ENCODE assay signal across 10 cellular contexts in genomic region chr1:177163844-177164379, GRCh38. TPM values are rescaled to one million over a fixed set of nuclear protein-coding genes. Genes with fewer than 3 reads are reported as not detected.
A peak's percentile ranks its signal among the peaks of the same experiment; 100 is the strongest.
DNase-seq lines count a peak whose midpoint lies in the region; TF ChIP-seq lines count a peak whose summit lies in the region.
"Had no signal": no experiment of that assay in that cellular context is flagged by ENCODE, and none has a peak within 500 bp of the region (broad histone marks: within the 10 kb centered on the region; RNA-seq: fewer than 3 reads in every experiment).

No MANE protein-coding gene starts in this region.

- no peak overlapping the region for H3K9ac ChIP-seq in Karpas-422 (ENCODE audit: low read length)

- no peaks in the 10 kb centered on the region for H4K20me1 ChIP-seq in Karpas-422 (ENCODE audit: insufficient read depth, low read depth, low read length)

- H2AFZ ChIP-seq in Karpas-422 (ENCODE audit: low read length): no peak overlapping the region
- H2AFZ ChIP-seq: PC-9 had no signal

- H3K79me2 ChIP-seq in Karpas-422 (ENCODE audit: low read length): no peaks in the 10 kb centered on the region

- H3K9me3 ChIP-seq in HEK293 (ENCODE audit: control insufficient read depth, insufficient read depth, low read depth, low read length) (no peaks in the 10 kb centered on the region), spleen (no peaks in the 10 kb centered on the region), prostate gland (no peaks in the 10 kb centered on the region), Karpas-422 (ENCODE audit: low read length) (no peaks in the 10 kb centered on the region)

- H3K36me3 ChIP-seq in HEK293 (ENCODE audit: control insufficient read depth in 2 of 2, insufficient read depth in 1 of 2, low read length in 2 of 2) (no peaks in the 10 kb centered on the region), spleen (no peaks in the 10 kb centered on the region), prostate gland (no peaks in the 10 kb centered on the region), Karpas-422 (ENCODE audit: insufficient read depth, low read length) (no peaks in the 10 kb centered on the region)

- POLR2A ChIA-PET in HEK293 (lab: Yijun Ruan, JAX): interaction anchor here (1.1 kb wide), 1 partner anchor 12 kb away, joined by 3 read pairs; no protein-coding TSS in a partner anchor

- H3K9me2 ChIP-seq in Karpas-422 (replicated peaks; ENCODE audit: insufficient read depth, low read length): no peaks in the 10 kb centered on the region

- H3K27me3 ChIP-seq in spleen (replicated peaks in 1 of 7): peaks cover 0 to 58% (median 26%) of the 10 kb centered on the region in 7 donors
- H3K27me3 ChIP-seq in prostate gland (replicated peaks; ENCODE audit: insufficient read depth): peaks cover 20% of the 10 kb centered on the region
- no peaks in the 10 kb centered on the region for H3K27me3 ChIP-seq in Karpas-422 (ENCODE audit: low read length)

- H3K4me1 Mint-ChIP-seq in brain: peaks cover 57% of the 10 kb centered on the region

- no peaks in the 10 kb centered on the region for H3K4me1 ChIP-seq in HEK293 (ENCODE audit: control insufficient read depth, insufficient read depth, low read length)
- peaks cover 0 to 9% (median 0%) of the 10 kb centered on the region in 6 donors for H3K4me1 ChIP-seq in spleen
- no peaks in the 10 kb centered on the region for H3K4me1 ChIP-seq in prostate gland (replicated peaks)
- no peaks in the 10 kb centered on the region for H3K4me1 ChIP-seq in Karpas-422 (ENCODE audit: low read length)

- no peak for TF ChIP-seq POLR2A in spleen (IDR thresholded peaks at IDR 0.05)
- TF ChIP-seq POLR2A in prostate gland (IDR thresholded peaks at IDR 0.05): no peak

- CTCF ChIA-PET in HEK293 (lab: Yijun Ruan, JAX): interaction anchor here (0.7 to 2.1 kb wide), 3 partner anchors 18 to 667 kb away, joined by 4 to 11 read pairs (median 5); no protein-coding TSS in a partner anchor

- peak overlapping the region; percentile 84 to 97 (median 95) for H3K27ac Mint-ChIP-seq in brain

- TF ChIP-seq CTCF in HEK293 (tag by site-specific recombination; IDR thresholded peaks at IDR 0.05): no peak
- no peak for TF ChIP-seq CTCF in brain (conservative IDR thresholded peaks at IDR 0.05)
- TF ChIP-seq CTCF in spleen (IDR thresholded peaks at IDR 0.05 in 8 of 11, conservative IDR thresholded peaks at IDR 0.05 in 3 of 11): no peak
- no peak for TF ChIP-seq CTCF in prostate gland (IDR thresholded peaks at IDR 0.05)

- H3K27ac ChIP-seq in HEK293 (ENCODE audit: extremely low read depth, low read depth, low read length) (no peak overlapping the region; the same call in 1 of the 2 replicates), spleen (no peak overlapping the region), prostate gland (no peak overlapping the region), Karpas-422 (ENCODE audit: low read length) (no peak overlapping the region)
- H3K27ac ChIP-seq: PC-9 had no signal

- H3K4me2 ChIP-seq in Karpas-422 (ENCODE audit: low read depth, low read length, poor library complexity, severe bottlenecking): no peak overlapping the region
- H3K4me2 ChIP-seq: PC-9 had no signal

- H3K9me3 Mint-ChIP-seq in brain: no peaks in the 10 kb centered on the region

- no peaks in the 10 kb centered on the region for H3K36me3 Mint-ChIP-seq in brain

- peak; percentile 16 for DNase-seq in inferior parietal cortex (ENCODE audit: extremely low spot score)
- no peak for DNase-seq in spleen
- DNase-seq in amniotic stem cell (lab: John Stamatoyannopoulos, UW): no peak
- no peak for DNase-seq in prostate gland (ENCODE audit: low spot score)
- DNase-seq in Karpas-422: no peak
- no peak for DNase-seq in NCI-H526 treated with DMSO at 0.1 percent for 48 hours (lab: John Stamatoyannopoulos, UW)
- DNase-seq: activated CD4-positive, alpha-beta T cell treated with anti-CD3 and anti-CD28 coated beads for 48 hours; PC-9 had no signal

- intact Hi-C loops in spleen (cut with DNase I; ENCODE audit: low total_unique reads): no loop called here
- intact Hi-C loops in prostate gland (cut with DNase I): no loop called here

- H3K4me3 Mint-ChIP-seq in brain: peak overlapping the region; percentile 88 to 92 (median 91)

- peaks cover 19% of the 10 kb centered on the region for H3K27me3 Mint-ChIP-seq in brain

- H3K4me3 ChIP-seq in HEK293 (ENCODE audit: low read depth, low read length): peak overlapping the region; percentile 53
- H3K4me3 ChIP-seq in spleen: peak overlapping the region; percentile 18 to 66 (median 31)
- H3K4me3 ChIP-seq in prostate gland: no peak overlapping the region
- H3K4me3 ChIP-seq in Karpas-422 (ENCODE audit: low read length): no peak overlapping the region
- H3K4me3 ChIP-seq: PC-9 had no signal

- 3 to 7% (median 4%) methylated on average over 8 to 15 of the region's 15 CpGs for WGBS in spleen, 5 donors
- 1% methylated on average over 15 of the region's 15 CpGs for WGBS in prostate gland

TF ChIP-seq in HEK293, 187 proteins besides CTCF, POLR2A, EP300 and RAD21 (continues in another document):
- TF ChIP-seq ZNF423 (tag by site-specific recombination; IDR thresholded peaks at IDR 0.05) (no peak), ZNF169 (tag by site-specific recombination; IDR thresholded peaks at IDR 0.05) (no peak), ZNF391 (tag by site-specific recombination; IDR thresholded peaks at IDR 0.05; ENCODE audit: borderline replicate concordance, low read depth) (no peak), EGR2 (tag by site-specific recombination; IDR thresholded peaks at IDR 0.05; ENCODE audit: low read depth) (peak; percentile 58), KLF9 (tag by site-specific recombination; IDR thresholded peaks at IDR 0.05; ENCODE audit: low read depth) (peak; percentile 76), ZNF140 (tag by site-specific recombination; IDR thresholded peaks at IDR 0.05) (no peak), SCRT2 (tag by site-specific recombination; IDR thresholded peaks at IDR 0.05) (peak; percentile 40), ZNF121 (tag by site-specific recombination; IDR thresholded peaks at IDR 0.05) (no peak), GLIS1 (tag by site-specific recombination; IDR thresholded peaks at IDR 0.05) (peak; percentile 32), KLF17 (tag by site-specific recombination; IDR thresholded peaks at IDR 0.05) (no peak), ZFHX2 (tag by site-specific recombination; conservative IDR thresholded peaks at IDR 0.05) (peak; percentile 62), ZNF76 (tag by site-specific recombination; IDR thresholded peaks at IDR 0.05; ENCODE audit: borderline replicate concordance, low read depth) (peak; percentile 56; the same call in 1 of the 2 replicates), BCL11A (tag by site-specific recombination; IDR thresholded peaks at IDR 0.05; ENCODE audit: low read depth) (no peak), ZNF571 (tag by site-specific recombination; IDR thresholded peaks at IDR 0.05) (no peak), ZNF514 (tag by site-specific recombination; IDR thresholded peaks at IDR 0.05) (no peak), ZNF777 (tag by site-specific recombination; IDR thresholded peaks at IDR 0.05; ENCODE audit: borderline replicate concordance) (no peak), ZNF658 (tag by site-specific recombination; IDR thresholded peaks at IDR 0.05) (no peak), AEBP2 (tag by site-specific recombination; IDR thresholded peaks at IDR 0.05; ENCODE audit: borderline replicate concordance) (no peak), ZNF660 (tag by site-specific recombination; IDR thresholded peaks at IDR 0.05) (no peak), ZBTB6 (tag by site-specific recombination; IDR thresholded peaks at IDR 0.05) (no peak)

RNA-seq across cellular contexts. Expression of gene ASTN1, which starts 0.6 kb away (rescaled TPM):
- polyA plus RNA-seq in brain (ENCODE audit: insufficient read depth, low read depth, low replicate concordance) (14.5 TPM), spleen (under 1 TPM; 0.56 to 0.64 (median 0.61) TPM)
- total RNA-seq in spleen (1 to 10 TPM; 2.6 to 7.5 (median 5.6) TPM), prostate gland (under 1 TPM; 0.23 to 0.62 TPM)
- total RNA-seq in Karpas-422 (2014; rRNA removed; shearing (Covaris generic); ENCODE audit: low replicate concordance): not detected in 2 replicates
- total RNA-seq: PC-9 had no signal

RNA-seq across cellular contexts. Expression of gene BRINP2, which starts 6.8 kb away (rescaled TPM):
- 8.1 TPM for polyA plus RNA-seq in brain (ENCODE audit: insufficient read depth, low read depth, low replicate concordance)
- total RNA-seq in spleen: 1 to 10 TPM in 3 of 7 donors, under 1 TPM in 4; 0.33 to 1.5 (median 0.95) TPM
- polyA plus RNA-seq in spleen: 1 to 10 TPM in 1 of 3 donors, under 1 TPM in 2; 0.39 to 1.5 (median 0.54) TPM
- total RNA-seq in prostate gland: 1 to 10 TPM in 1 of 2 donors, not detected in 1; 2.3 TPM
- total RNA-seq in Karpas-422 (2014; rRNA removed; shearing (Covaris generic); ENCODE audit: low replicate concordance): not detected in 2 replicates
- total RNA-seq: PC-9 had no signal

Comparison
In these comparisons a context has a peak if more than half of its experiments do, and no peak if none do; other contexts are left out.
1. H3K4me3 ChIP-seq: peak in HEK293 (single experiment) and spleen (8 of 8); none in prostate gland (0 of 2) and Karpas-422 (single experiment).